ENCODE assay signal across 14 cellular contexts in the genomic region with DNA sequence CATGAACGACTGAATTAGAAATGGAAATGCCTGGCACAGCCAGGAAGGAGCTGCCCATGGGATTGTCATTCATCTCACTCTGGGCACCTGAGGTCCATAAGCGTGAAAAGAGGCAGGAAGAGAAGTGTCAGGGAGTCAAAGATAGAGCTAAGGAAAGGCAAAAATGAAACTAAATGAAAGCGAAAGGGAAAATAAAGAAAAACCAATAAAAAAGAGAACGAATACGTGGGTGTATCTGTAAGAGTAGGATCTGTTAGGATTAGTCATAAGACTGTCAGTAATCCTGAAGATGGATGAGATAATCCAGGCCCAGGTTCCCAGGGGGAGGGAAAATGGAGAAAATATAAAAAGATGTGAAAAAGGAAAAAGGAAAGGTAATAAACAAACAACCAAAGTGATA. TPM values are rescaled to one million over a fixed set of nuclear protein-coding genes. Genes with fewer than 3 reads are reported as not detected.
DNase-seq lines count a peak whose midpoint lies in the region; ATAC-seq and TF ChIP-seq lines count a peak whose summit lies in the region.
"Had no signal": no experiment of that assay in that cellular context is flagged by ENCODE, and none has a peak within 500 bp of the region (broad histone marks: within the 10 kb centered on the region; RNA-seq: fewer than 3 reads in every experiment).

No MANE protein-coding gene starts in this region.

- H3K27ac ChIP-seq in CD8-positive, alpha-beta memory T cell (ENCODE audit: low read depth, low read length) = no peak overlapping the region
- H3K27ac ChIP-seq in endodermal cell (ENCODE audit: low read depth, low read length) = no peak overlapping the region

- peak overlapping the region; percentile 24 for H3K4me3 ChIP-seq in CD8-positive, alpha-beta memory T cell (ENCODE audit: low read length)
- H3K4me3 ChIP-seq in endodermal cell (ENCODE audit: low read length) = no peak overlapping the region

- no peaks in the 10 kb centered on the region for H3K27me3 ChIP-seq in CD8-positive, alpha-beta memory T cell (ENCODE audit: insufficient read depth, low read length, poor library complexity, severe bottlenecking)
- peaks cover 6% of the 10 kb centered on the region for H3K27me3 ChIP-seq in endodermal cell (ENCODE audit: control insufficient read depth, insufficient read depth, low read length, poor library complexity, severe bottlenecking)

- H3K36me3 Mint-ChIP-seq in CD8-positive, alpha-beta memory T cell = no peaks in the 10 kb centered on the region
- no peaks in the 10 kb centered on the region for H3K36me3 Mint-ChIP-seq in activated T-helper 17 cell treated with anti-CD3 and anti-CD28 coated beads, Interleukin-2, amount 50 U/mL, for 72 hours (ENCODE audit: low read depth)
- no peaks in the 10 kb centered on the region for H3K36me3 Mint-ChIP-seq in natural killer cell
- H3K36me3 Mint-ChIP-seq in endodermal cell (ENCODE audit: low read depth) = no peaks in the 10 kb centered on the region

- H3K9ac ChIP-seq in endodermal cell (ENCODE audit: extremely low read depth, low read length, poor library complexity, severe bottlenecking) = no peak overlapping the region

- peaks cover 4% of the 10 kb centered on the region for H3K4me1 ChIP-seq in CD8-positive, alpha-beta memory T cell (ENCODE audit: insufficient read depth, low read length)
- no peaks in the 10 kb centered on the region for H3K4me1 ChIP-seq in endodermal cell (ENCODE audit: control insufficient read depth, insufficient read depth, low read length)

- H3K9me3 ChIP-seq in CD8-positive, alpha-beta memory T cell (ENCODE audit: low read length) = no peaks in the 10 kb centered on the region
- H3K9me3 ChIP-seq in endodermal cell (ENCODE audit: control insufficient read depth, low read length) = no peaks in the 10 kb centered on the region

- H3K4me1 Mint-ChIP-seq in CD8-positive, alpha-beta memory T cell = peaks cover 0 to 3% (median 0%) of the 10 kb centered on the region in 3 donors
- no peaks in the 10 kb centered on the region for H3K4me1 Mint-ChIP-seq in activated T-helper 17 cell treated with anti-CD3 and anti-CD28 coated beads, Interleukin-2, amount 50 U/mL, for 72 hours
- H3K4me1 Mint-ChIP-seq in natural killer cell (no peaks in the 10 kb centered on the region), endodermal cell (peaks cover 3% of the 10 kb centered on the region)

- no peaks in the 10 kb centered on the region for H3K36me3 ChIP-seq in CD8-positive, alpha-beta memory T cell (ENCODE audit: insufficient read depth, low read length)
- no peaks in the 10 kb centered on the region for H3K36me3 ChIP-seq in endodermal cell (ENCODE audit: control insufficient read depth, insufficient read depth, low read length)

- POLR2A ChIA-PET in CD8-positive, alpha-beta memory T cell (lab: Charles Lee) = no interaction called here

- intact Hi-C loops in natural killer cell (cut with micrococcal nuclease) = no loop called here
- intact Hi-C loops in Right ventricle myocardium inferior (cut with DNase I) = no loop called here

- 83 to 87% methylated on average over 5 of the region's 5 CpGs for WGBS in endodermal cell (ENCODE audit: insufficient coverage in 1 of 2, insufficient read length in 1 of 2), 2 experiments

- H3K4me3 Mint-ChIP-seq in CD8-positive, alpha-beta memory T cell = no peak overlapping the region
- no peak overlapping the region for H3K4me3 Mint-ChIP-seq in activated T-helper 17 cell treated with anti-CD3 and anti-CD28 coated beads, Interleukin-2, amount 50 U/mL, for 72 hours
- H3K4me3 Mint-ChIP-seq in natural killer cell (no peak overlapping the region), endodermal cell (no peak overlapping the region)
- H3K4me3 Mint-ChIP-seq: activated T-cell treated with anti-CD3 and anti-CD28 coated beads, Interleukin-2, amount 50 U/mL, for 4 hours had no signal

- peak; percentile 65 for ATAC-seq in activated T-helper 17 cell treated with anti-CD3 and anti-CD28 coated beads, Interleukin-2, amount 50 U/mL, for 72 hours (replicated peaks)
- peak in 2 of 3 donors; percentile 43 to 44 for ATAC-seq in natural killer cell
- ATAC-seq in Right ventricle myocardium inferior = no peak
- ATAC-seq in GM18517 (IDR thresholded peaks at IDR 0.05; ENCODE audit: unreplicated experiment) = no peak

- no peaks in the 10 kb centered on the region for H3K27me3 Mint-ChIP-seq in CD8-positive, alpha-beta memory T cell
- no peaks in the 10 kb centered on the region for H3K27me3 Mint-ChIP-seq in activated T-helper 17 cell treated with anti-CD3 and anti-CD28 coated beads, Interleukin-2, amount 50 U/mL, for 72 hours
- H3K27me3 Mint-ChIP-seq in natural killer cell (ENCODE audit: low read depth in 2 of 2) (no peaks in the 10 kb centered on the region), endodermal cell (ENCODE audit: insufficient read depth) (no peaks in the 10 kb centered on the region)

- CTCF ChIA-PET in CD8-positive, alpha-beta memory T cell (lab: Charles Lee) = no interaction called here

- H3K9me3 Mint-ChIP-seq in CD8-positive, alpha-beta memory T cell = no peaks in the 10 kb centered on the region
- no peaks in the 10 kb centered on the region for H3K9me3 Mint-ChIP-seq in activated T-helper 17 cell treated with anti-CD3 and anti-CD28 coated beads, Interleukin-2, amount 50 U/mL, for 72 hours
- H3K9me3 Mint-ChIP-seq in natural killer cell (no peaks in the 10 kb centered on the region), endodermal cell (no peaks in the 10 kb centered on the region)
- H3K9me3 Mint-ChIP-seq: activated T-cell treated with anti-CD3 and anti-CD28 coated beads, Interleukin-2, amount 50 U/mL, for 4 hours had no signal

- TF ChIP-seq CTCF in natural killer cell (IDR thresholded peaks at IDR 0.05) (no peak), endodermal cell (conservative IDR thresholded peaks at IDR 0.05) (no peak)

- DNase-seq in CD8-positive, alpha-beta memory T cell = no peak
- DNase-seq in HPDE6-E6E7 (ENCODE audit: extremely low spot score) = peak; percentile 31
- no peak for DNase-seq in natural killer cell
- DNase-seq in Right ventricle myocardium inferior (ENCODE audit: missing footprints) = no peak
- DNase-seq in endodermal cell = no peak
- DNase-seq in NCI-H146 (lab: John Stamatoyannopoulos, UW) = no peak
- DNase-seq: activated CD4-positive, CD25-positive, alpha-beta regulatory T cell; activated T-cell treated with anti-CD3 and anti-CD28 coated beads, Interleukin-2, amount 50 U/mL, for 4 hours; anterior cingulate cortex; COR-L47; Karpas-422 had no signal

- no peak overlapping the region for H3K27ac Mint-ChIP-seq in CD8-positive, alpha-beta memory T cell
- H3K27ac Mint-ChIP-seq in activated T-helper 17 cell treated with anti-CD3 and anti-CD28 coated beads, Interleukin-2, amount 50 U/mL, for 72 hours = no peak overlapping the region
- no peak overlapping the region for H3K27ac Mint-ChIP-seq in natural killer cell
- H3K27ac Mint-ChIP-seq in endodermal cell = no peak overlapping the region

RNA-seq across cellular contexts. Expression of gene MEG3, which starts 23.5 kb away (rescaled TPM):
- under 1 TPM in 1 of 2 experiments, not detected in 1; 0.13 TPM for total RNA-seq in CD8-positive, alpha-beta memory T cell
- not detected for polyA plus RNA-seq in CD8-positive, alpha-beta memory T cell
- not detected for total RNA-seq in activated T-helper 17 cell treated with anti-CD3 and anti-CD28 coated beads, Interleukin-2, amount 50 U/mL, for 72 hours
- total RNA-seq in natural killer cell (1 to 10 TPM; 1.0 to 6.6 (median 1.9) TPM), Right ventricle myocardium inferior (34.8 TPM), endodermal cell (10 to 100 TPM in 1 of 2 donors, 1 to 10 TPM in 1; 5.3 to 15.3 TPM)
- 5.6 TPM for polyA plus RNA-seq in endodermal cell (2013, experiment 1 of 2)
- 2.9 TPM for polyA plus RNA-seq in endodermal cell (2013, experiment 2 of 2)

RNA-seq across cellular contexts. Expression of gene RTL1, which starts 54.1 kb away (rescaled TPM):
- total RNA-seq in CD8-positive, alpha-beta memory T cell = not detected
- not detected for polyA plus RNA-seq in CD8-positive, alpha-beta memory T cell
- total RNA-seq in activated T-helper 17 cell treated with anti-CD3 and anti-CD28 coated beads, Interleukin-2, amount 50 U/mL, for 72 hours = not detected
- total RNA-seq in natural killer cell (not detected), Right ventricle myocardium inferior (not detected), endodermal cell (1 to 10 TPM in 1 of 2 donors, under 1 TPM in 1; 0.86 to 2.0 TPM)
- polyA plus RNA-seq in endodermal cell (2013, experiment 1 of 2) = 0.78 TPM
- 0.87 TPM for polyA plus RNA-seq in endodermal cell (2013, experiment 2 of 2)
- total RNA-seq: activated T-cell treated with anti-CD3 and anti-CD28 coated beads, Interleukin-2, amount 50 U/mL, for 4 hours; temporal lobe had no signal

Comparison
In these comparisons a context has a peak if more than half of its experiments do, and no peak if none do; other contexts are left out.
1. ATAC-seq: peak in activated T-helper 17 cell treated with anti-CD3 and anti-CD28 coated beads, Interleukin-2, amount 50 U/mL, for 72 hours (single experiment) and natural killer cell (2 of 3); none in Right ventricle myocardium inferior (single experiment) and GM18517 (single experiment).